ENCODE assay signal across 15 cellular contexts in genomic region chr1:246795094-246795671, GRCh38.
DNase-seq lines count a peak whose midpoint lies in the region; ATAC-seq and TF ChIP-seq lines count a peak whose summit lies in the region.
"Had no signal": no experiment of that assay in that cellular context is flagged by ENCODE, and none has a peak within 500 bp of the region (broad histone marks: within the 10 kb centered on the region; RNA-seq: fewer than 3 reads in every experiment).

No MANE protein-coding gene starts in this region.

- peaks cover 14% of the 10 kb centered on the region for H3K4me1 Mint-ChIP-seq in MCF 10A (ENCODE audit: insufficient read depth, unreplicated experiment)
- H3K4me1 Mint-ChIP-seq: activated CD8-positive, alpha-beta memory T cell treated with anti-CD3 and anti-CD28 coated beads, Interleukin-2, amount 10 ng/mL, durations not matched to agents 7 days and 5 days; activated naive CD4-positive, alpha-beta T cell treated with anti-CD3 and anti-CD28 coated beads, Interleukin-2, amount 50 U/mL, for 24 hours had no signal

- H3K27ac ChIP-seq in left ventricle myocardium inferior (replicated peaks): peak overlapping the region; percentile 75
- H3K27ac ChIP-seq: cardiac muscle cell, lower lobe of right lung, VCaP had no signal

- no peak overlapping the region for H3K27ac Mint-ChIP-seq in MCF 10A (ENCODE audit: low read depth, unreplicated experiment)
- H3K27ac Mint-ChIP-seq: activated CD8-positive, alpha-beta memory T cell treated with anti-CD3 and anti-CD28 coated beads, Interleukin-2, amount 10 ng/mL, durations not matched to agents 7 days and 5 days; activated naive CD4-positive, alpha-beta T cell treated with anti-CD3 and anti-CD28 coated beads, Interleukin-2, amount 50 U/mL, for 24 hours had no signal

- peaks cover 35% of the 10 kb centered on the region for H3K4me1 ChIP-seq in left ventricle myocardium inferior
- H3K4me1 ChIP-seq: Caco-2, lower lobe of right lung had no signal

- H3K36me3 ChIP-seq in left ventricle myocardium inferior: no peaks in the 10 kb centered on the region
- H3K36me3 ChIP-seq: cardiac muscle cell, lower lobe of right lung had no signal

- DNase-seq in NCI-H146 (lab: John Stamatoyannopoulos, UW) (peak; percentile 52), NCI-H146 treated with DMSO at 0.1 percent for 48 hours (lab: John Stamatoyannopoulos, UW; ENCODE audit: unreplicated experiment) (no peak), NCI-H69 (lab: John Stamatoyannopoulos, UW) (peak; percentile 43), left ventricle myocardium inferior (peak; percentile 39), retinal pigment epithelial cell (ENCODE audit: low read depth) (peak; percentile 15), MCF 10A (ENCODE audit: unreplicated experiment) (no peak), NCI-H2196 treated with DMSO at 0.1 percent for 48 hours (lab: John Stamatoyannopoulos, UW; ENCODE audit: unreplicated experiment) (no peak)
- DNase-seq: activated CD8-positive, alpha-beta memory T cell treated with anti-CD3 and anti-CD28 coated beads, Interleukin-2, amount 10 ng/mL, durations not matched to agents 7 days and 5 days; Caco-2; lower lobe of right lung; NCI-H1092 had no signal

- H3K27me3 ChIP-seq in left ventricle myocardium inferior (ENCODE audit: low read depth): no peaks in the 10 kb centered on the region
- H3K27me3 ChIP-seq: cardiac muscle cell had no signal

- TF ChIP-seq CTCF in left ventricle myocardium inferior (IDR thresholded peaks at IDR 0.05; ENCODE audit: borderline replicate concordance): no peak
- no peak for TF ChIP-seq CTCF in retinal pigment epithelial cell (conservative IDR thresholded peaks at IDR 0.05; ENCODE audit: low read depth, low read length)
- no peak for TF ChIP-seq CTCF in MCF 10A (IDR thresholded peaks at IDR 0.05; ENCODE audit: unreplicated experiment)

- no peak for ATAC-seq in HG02610 (IDR thresholded peaks at IDR 0.05; ENCODE audit: unreplicated experiment)
- ATAC-seq: activated CD8-positive, alpha-beta memory T cell treated with anti-CD3 and anti-CD28 coated beads, Interleukin-2, amount 10 ng/mL, durations not matched to agents 7 days and 5 days had no signal

- no peaks in the 10 kb centered on the region for H3K36me3 Mint-ChIP-seq in MCF 10A (ENCODE audit: insufficient read depth, unreplicated experiment)
- H3K36me3 Mint-ChIP-seq: activated CD8-positive, alpha-beta memory T cell treated with anti-CD3 and anti-CD28 coated beads, Interleukin-2, amount 10 ng/mL, durations not matched to agents 7 days and 5 days; activated naive CD4-positive, alpha-beta T cell treated with anti-CD3 and anti-CD28 coated beads, Interleukin-2, amount 50 U/mL, for 24 hours had no signal

- no peaks in the 10 kb centered on the region for H3K27me3 Mint-ChIP-seq in MCF 10A (ENCODE audit: insufficient read depth, unreplicated experiment)
- H3K27me3 Mint-ChIP-seq: activated CD8-positive, alpha-beta memory T cell treated with anti-CD3 and anti-CD28 coated beads, Interleukin-2, amount 10 ng/mL, durations not matched to agents 7 days and 5 days had no signal

- CTCF ChIA-PET in MCF 10A (lab: Yijun Ruan, JAX): interaction anchor here (1.0 kb wide), 1 partner anchor 105 kb away, joined by 3 read pairs; no protein-coding TSS in a partner anchor

- POLR2A ChIA-PET in MCF 10A (lab: Yijun Ruan, JAX): interaction anchor here (0.6 kb wide), 1 partner anchor 203 kb away, joined by 3 read pairs; no protein-coding TSS in a partner anchor

- no peaks in the 10 kb centered on the region for H3K9me3 Mint-ChIP-seq in MCF 10A (ENCODE audit: unreplicated experiment)
- H3K9me3 Mint-ChIP-seq: activated naive CD4-positive, alpha-beta T cell treated with anti-CD3 and anti-CD28 coated beads, Interleukin-2, amount 50 U/mL, for 24 hours had no signal

- H3K9me3 ChIP-seq in left ventricle myocardium inferior (replicated peaks): no peaks in the 10 kb centered on the region
- H3K9me3 ChIP-seq: Caco-2, lower lobe of right lung had no signal

- H3K4me3 ChIP-seq in left ventricle myocardium inferior (peak overlapping the region; percentile 42), retinal pigment epithelial cell (ENCODE audit: low read length) (no peak overlapping the region)
- H3K4me3 ChIP-seq: cardiac muscle cell, lower lobe of right lung had no signal

- intact Hi-C loops in left ventricle myocardium inferior (cut with micrococcal nuclease) (no loop called here), MCF 10A (cut with micrococcal nuclease) (no loop called here)

- no peak overlapping the region for H3K4me3 Mint-ChIP-seq in MCF 10A (ENCODE audit: unreplicated experiment)
- H3K4me3 Mint-ChIP-seq: activated CD8-positive, alpha-beta memory T cell treated with anti-CD3 and anti-CD28 coated beads, Interleukin-2, amount 10 ng/mL, durations not matched to agents 7 days and 5 days; activated naive CD4-positive, alpha-beta T cell treated with anti-CD3 and anti-CD28 coated beads, Interleukin-2, amount 50 U/mL, for 24 hours had no signal

- BruUV-seq in MCF 10A (replicated peaks; lab: Mats Ljungman, UMichigan): no TSS peak

Comparison
In these comparisons a context has a peak if more than half of its experiments do, and no peak if none do; other contexts are left out.
1. DNase-seq: peak in NCI-H146 (single experiment), NCI-H69 (single experiment), left ventricle myocardium inferior (single experiment) and retinal pigment epithelial cell (single experiment); none in NCI-H146 treated with DMSO at 0.1 percent for 48 hours (single experiment), MCF 10A (single experiment) and NCI-H2196 treated with DMSO at 0.1 percent for 48 hours (single experiment).